ENCODE assay signal across 8 cellular contexts in genomic region chr4:56505269-56506109, GRCh38. TPM values are rescaled to one million over a fixed set of nuclear protein-coding genes. Genes with fewer than 3 reads are reported as not detected.
A peak's percentile ranks its signal among the peaks of the same experiment; 100 is the strongest.
DNase-seq lines count a peak whose midpoint lies in the region; ATAC-seq and TF ChIP-seq lines count a peak whose summit lies in the region.

A gene with protein sequence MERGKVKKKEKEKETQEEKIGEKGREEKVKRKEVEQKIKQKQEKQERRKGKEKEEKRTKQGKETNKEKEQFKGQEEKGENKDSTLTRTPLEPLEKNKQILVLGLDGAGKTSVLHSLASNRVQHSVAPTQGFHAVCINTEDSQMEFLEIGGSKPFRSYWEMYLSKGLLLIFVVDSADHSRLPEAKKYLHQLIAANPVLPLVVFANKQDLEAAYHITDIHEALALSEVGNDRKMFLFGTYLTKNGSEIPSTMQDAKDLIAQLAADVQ (plus strand): TSS chr4:56505791. CDS start chr4:56505863, 72 bp downstream.

- no peak within 1 kb of the TSS for H2AK5ac ChIP-seq in mesendoderm (ENCODE audit: low read length)

- no peak within 1 kb of the TSS for H4K8ac ChIP-seq in mesendoderm (ENCODE audit: low read depth, low read length)

- peak within 1 kb of the TSS; percentile 33 for H3K9ac ChIP-seq in mesendoderm (ENCODE audit: low read length)

- intact Hi-C loops in A673 (cut with micrococcal nuclease; ENCODE audit: unreplicated experiment), result no loop called here

- TF ChIP-seq CTCF in A673 (conservative IDR thresholded peaks at IDR 0.05; ENCODE audit: low read depth, low read length), result no peak

- no peaks in the 10 kb centered on the region for H3K79me1 ChIP-seq in mesendoderm (ENCODE audit: low read length)

- no peak within 1 kb of the TSS for H2BK120ac ChIP-seq in mesendoderm (ENCODE audit: low read depth, low read length)

- BruUV-seq in A673 (replicated peaks; lab: Mats Ljungman, UMichigan), result no TSS peak

- no peak within 1 kb of the TSS for H3K18ac ChIP-seq in mesendoderm (ENCODE audit: low read length)

- H3K4me1 ChIP-seq in A673 (ENCODE audit: insufficient read depth, low read length, poor library complexity, severe bottlenecking) (no peaks in the 10 kb centered on the region), mesendoderm (ENCODE audit: control insufficient read depth, low read depth, low read length) (no peaks in the 10 kb centered on the region)
- H3K4me1 ChIP-seq in effector memory CD4-positive, alpha-beta T cell (ENCODE audit: control insufficient read depth, insufficient read depth, low read length, poor library complexity, severe bottlenecking), result peaks cover 10% of the 10 kb centered on the region

- H3K9me3 Mint-ChIP-seq in activated CD8-positive, alpha-beta T cell treated with anti-CD3 and anti-CD28 coated beads, Interleukin-2, amount 10 ng/mL, durations not matched to agents 7 days and 5 days (ENCODE audit: insufficient read depth), result no peaks in the 10 kb centered on the region

- no peak within 1 kb of the TSS for H2BK5ac ChIP-seq in mesendoderm (ENCODE audit: low read length)

- peaks cover 5% of the 10 kb centered on the region for H3K27me3 Mint-ChIP-seq in activated CD8-positive, alpha-beta T cell treated with anti-CD3 and anti-CD28 coated beads, Interleukin-2, amount 10 ng/mL, durations not matched to agents 7 days and 5 days (ENCODE audit: low read depth)

- H3K56ac ChIP-seq in mesendoderm (ENCODE audit: low read length), result peak within 1 kb of the TSS; percentile 68

- no peak within 1 kb of the TSS for H2BK15ac ChIP-seq in mesendoderm (replicated peaks; ENCODE audit: low read depth)

- peak within 1 kb of the TSS; percentile 84 for H3K4me3 Mint-ChIP-seq in activated CD8-positive, alpha-beta T cell treated with anti-CD3 and anti-CD28 coated beads, Interleukin-2, amount 10 ng/mL, durations not matched to agents 7 days and 5 days

- H4K5ac ChIP-seq in mesendoderm (ENCODE audit: low read length), result no peak within 1 kb of the TSS

- H3K36me3 Mint-ChIP-seq in activated CD8-positive, alpha-beta T cell treated with anti-CD3 and anti-CD28 coated beads, Interleukin-2, amount 10 ng/mL, durations not matched to agents 7 days and 5 days (ENCODE audit: low read depth), result peaks cover 22% of the 10 kb centered on the region

- peaks cover 14% of the 10 kb centered on the region for H3K4me1 Mint-ChIP-seq in activated CD8-positive, alpha-beta T cell treated with anti-CD3 and anti-CD28 coated beads, Interleukin-2, amount 10 ng/mL, durations not matched to agents 7 days and 5 days (ENCODE audit: low read depth)

- H3K4me3 ChIP-seq in A673 (ENCODE audit: low read depth, low read length, poor library complexity, severe bottlenecking) (peak within 1 kb of the TSS; percentile 53), mesendoderm (ENCODE audit: low read length) (peak within 1 kb of the TSS; percentile 28)
- H3K4me3 ChIP-seq in effector memory CD4-positive, alpha-beta T cell (ENCODE audit: insufficient read depth, low read depth, low read length, poor library complexity, severe bottlenecking), result peak within 1 kb of the TSS; percentile 52

- H3K36me3 ChIP-seq in A673 (ENCODE audit: insufficient read depth, low read length, poor library complexity, severe bottlenecking) (no peaks in the 10 kb centered on the region), mesendoderm (ENCODE audit: control insufficient read depth, insufficient read depth, low read length) (peaks cover 2% of the 10 kb centered on the region)
- H3K36me3 ChIP-seq in effector memory CD4-positive, alpha-beta T cell (ENCODE audit: control insufficient read depth, insufficient read depth, low read length), result peaks cover 9% of the 10 kb centered on the region

- H3K27ac Mint-ChIP-seq in activated CD8-positive, alpha-beta T cell treated with anti-CD3 and anti-CD28 coated beads, Interleukin-2, amount 10 ng/mL, durations not matched to agents 7 days and 5 days, result peak within 1 kb of the TSS; percentile 70

- POLR2A ChIA-PET in A673 (lab: Charles Lee; ENCODE audit: low non-redundant PET), result no interaction called here
- POLR2A ChIA-PET in activated CD8-positive, alpha-beta T cell treated with anti-CD3 and anti-CD28 coated beads, Interleukin-2, amount 10 ng/mL, durations not matched to agents 7 days and 5 days (lab: Charles Lee), result no interaction called here

- H3K27ac ChIP-seq in A673 (ENCODE audit: low read depth, low read length, poor library complexity, severe bottlenecking), result no peak within 1 kb of the TSS
- H3K27ac ChIP-seq in effector memory CD4-positive, alpha-beta T cell (ENCODE audit: insufficient read depth, low read length, poor library complexity, severe bottlenecking), result no peak within 1 kb of the TSS
- no peak within 1 kb of the TSS for H3K27ac ChIP-seq in mesendoderm (ENCODE audit: low read depth, low read length)

- no peak within 1 kb of the TSS for H3K4ac ChIP-seq in mesendoderm (ENCODE audit: low read depth, low read length)

- H3K9me3 ChIP-seq in A673 (ENCODE audit: low read depth, low read length, poor library complexity, severe bottlenecking), result no peaks in the 10 kb centered on the region
- H3K9me3 ChIP-seq in effector memory CD4-positive, alpha-beta T cell (ENCODE audit: control insufficient read depth, low read length), result no peaks in the 10 kb centered on the region

- no peaks in the 10 kb centered on the region for H3K79me2 ChIP-seq in mesendoderm (ENCODE audit: control insufficient read depth, insufficient read depth, low read length)

- no peak within 1 kb of the TSS for H3K23ac ChIP-seq in mesendoderm (ENCODE audit: low read length)

- H3K4me2 ChIP-seq in mesendoderm (ENCODE audit: low read length), result peak within 1 kb of the TSS; percentile 47

- peak; percentile 50 for ATAC-seq in GM19328 (IDR thresholded peaks at IDR 0.05; ENCODE audit: unreplicated experiment)
- peak; percentile 94 for ATAC-seq in activated CD8-positive, alpha-beta T cell treated with anti-CD3 and anti-CD28 coated beads, Interleukin-2, amount 10 ng/mL, durations not matched to agents 7 days and 5 days

- WGBS in mesendoderm (ENCODE audit: extremely low coverage, insufficient coverage, low lambda C conversion rate), result no CpG with 5 or more reads among the region's 55 CpGs

- peak; percentile 48 for DNase-seq in A673 (ENCODE audit: low spot score)
- DNase-seq in M059J (ENCODE audit: low read depth), result peak; percentile 49
- DNase-seq in activated CD8-positive, alpha-beta T cell treated with anti-CD3 and anti-CD28 coated beads, Interleukin-2, amount 10 ng/mL, durations not matched to agents 7 days and 5 days, result peak; percentile 68
- DNase-seq in effector memory CD4-positive, alpha-beta T cell, result peak; percentile 25 to 45 (median 26)
- peak; percentile 90 for DNase-seq in mesendoderm
- DNase-seq in stimulated activated CD4-positive, alpha-beta T cell treated with anti-CD3 and anti-CD28 coated beads, TNF-alpha, amount 100 ng/mL, for 48 hours (ENCODE audit: low read depth in 3 of 3), result peak; percentile 27 to 43 (median 27)
- DNase-seq in GM19240 (ENCODE audit: insufficient read length, low spot score), result no peak

- CTCF ChIA-PET in A673 (lab: Charles Lee), result no interaction called here
- CTCF ChIA-PET in activated CD8-positive, alpha-beta T cell treated with anti-CD3 and anti-CD28 coated beads, Interleukin-2, amount 10 ng/mL, durations not matched to agents 7 days and 5 days (lab: Charles Lee), result interaction anchor here (1.3 kb wide), 1 partner anchor 294 kb away, joined by 4 read pairs; no protein-coding TSS in a partner anchor

- H3K27me3 ChIP-seq in A673 (replicated peaks; ENCODE audit: insufficient read depth, low read depth, low read length, poor library complexity), result no peaks in the 10 kb centered on the region
- H3K27me3 ChIP-seq in effector memory CD4-positive, alpha-beta T cell (replicated peaks; ENCODE audit: control insufficient read depth, insufficient read depth, low read length, poor library complexity, severe bottlenecking), result no peaks in the 10 kb centered on the region
- peaks cover 2% of the 10 kb centered on the region for H3K27me3 ChIP-seq in mesendoderm (ENCODE audit: insufficient read depth, low read length, poor library complexity)

RNA-seq across cellular contexts. Expression of the gene that starts here (rescaled TPM):
- 0.20 and 0.24 TPM in 2 replicates for total RNA-seq in A673 (2021)
- total RNA-seq in M059J (2014; rRNA removed; shearing (Covaris generic)), result 0.22 and 0.27 TPM in 2 replicates
- total RNA-seq in activated CD8-positive, alpha-beta T cell treated with anti-CD3 and anti-CD28 coated beads, Interleukin-2, amount 10 ng/mL, durations not matched to agents 7 days and 5 days, result under 1 TPM; 0.16 to 0.18 TPM
- polyA plus RNA-seq in mesendoderm (2013, experiment 1 of 2), result 0.42 TPM
- 0.49 TPM for polyA plus RNA-seq in mesendoderm (2013, experiment 2 of 2)

Comparison
In these comparisons a context has a peak if more than half of its experiments do, and no peak if none do; other contexts are left out.
1. Peak in DNase-seq and H3K4me3 ChIP-seq in A673; RNA of the gene not detected or under 1 TPM.
2. Peak in DNase-seq in M059J; RNA of the gene not detected or under 1 TPM.
3. Peak in DNase-seq and ATAC-seq in activated CD8-positive, alpha-beta T cell treated with anti-CD3 and anti-CD28 coated beads, Interleukin-2, amount 10 ng/mL, durations not matched to agents 7 days and 5 days; RNA of the gene not detected or under 1 TPM.